Comparison of ENCODE assay signal across 9 cellular contexts in the genomic region with DNA sequence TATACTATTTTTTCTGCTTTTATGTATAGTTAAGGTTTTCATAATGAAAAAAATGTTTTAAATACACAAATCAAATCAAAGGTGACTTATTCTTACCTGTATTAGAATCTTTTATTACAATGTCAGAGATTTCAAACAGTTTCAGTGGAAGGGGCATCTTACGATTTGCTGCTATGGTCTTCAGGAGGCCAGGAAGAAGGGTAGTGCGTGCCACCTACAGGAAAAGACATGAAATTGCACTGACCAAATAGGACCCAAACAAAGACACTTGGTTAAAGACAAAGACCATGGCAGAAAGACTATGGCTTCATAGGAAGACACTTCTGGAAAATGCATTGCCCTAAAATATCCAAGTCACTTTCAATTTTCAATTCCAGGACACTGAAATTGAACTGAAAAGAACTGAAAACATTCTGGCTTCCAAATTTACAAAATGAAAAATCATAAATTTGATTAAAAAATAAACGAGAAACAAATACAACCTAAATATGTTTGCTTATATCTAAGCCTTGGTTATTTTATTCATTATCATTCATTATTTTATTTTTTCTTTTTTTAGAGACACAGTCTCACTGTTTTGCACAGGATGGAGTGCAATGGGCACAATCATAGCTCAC. TPM values are rescaled to one million over a fixed set of nuclear protein-coding genes. Genes with fewer than 3 reads are reported as not detected.
DNase-seq lines count a peak whose midpoint lies in the region; ATAC-seq, FAIRE-seq and TF ChIP-seq lines count a peak whose summit lies in the region.
"Had no signal": no experiment of that assay in that cellular context is flagged by ENCODE, and none has a peak within 500 bp of the region (broad histone marks: within the 10 kb centered on the region; RNA-seq: fewer than 3 reads in every experiment).

No MANE protein-coding gene starts in this region.

- H3K9me2 ChIP-seq in GM23248 (ENCODE audit: insufficient read depth) (no peaks in the 10 kb centered on the region), PC-3 (replicated peaks; ENCODE audit: low read length) (no peaks in the 10 kb centered on the region)

- peak; percentile 76 for FAIRE-seq in endometrium (lab: Jason Lieb, UNC)

- H3K27me3 Mint-ChIP-seq in activated CD4-positive, alpha-beta T cell treated with anti-CD3 and anti-CD28 coated beads, Interleukin-2, amount 10 ng/mL, durations not matched to agents 24 days and 14 days = no peaks in the 10 kb centered on the region

- peak; percentile 80 for ATAC-seq in PC-3
- no peak for ATAC-seq in omental fat pad (ENCODE audit: low FRiP score)

- no peaks in the 10 kb centered on the region for H3K9me3 ChIP-seq in GM23248 (ENCODE audit: low read depth)
- no peaks in the 10 kb centered on the region for H3K9me3 ChIP-seq in PC-3 (ENCODE audit: low read length)

- H3F3A ChIP-seq in GM23248 (ENCODE audit: insufficient read depth) (peaks cover 4% of the 10 kb centered on the region; the same call in 1 of the 2 replicates), PC-3 (ENCODE audit: low read length, unreplicated experiment) (no peaks in the 10 kb centered on the region)

- H3K27me3 ChIP-seq in GM23248 (replicated peaks; ENCODE audit: insufficient read depth) = no peaks in the 10 kb centered on the region
- H3K27me3 ChIP-seq in PC-3 (ENCODE audit: low read length) = no peaks in the 10 kb centered on the region

- no peak overlapping the region for H3K4me3 ChIP-seq in GM23248
- no peak overlapping the region for H3K4me3 ChIP-seq in Jurkat, Clone E6-1 (ENCODE audit: low read length)
- no peak overlapping the region for H3K4me3 ChIP-seq in PC-3 (ENCODE audit: low read length)

- intact Hi-C loops in activated CD4-positive, alpha-beta T cell treated with anti-CD3 and anti-CD28 coated beads, Interleukin-2, amount 10 ng/mL, durations not matched to agents 24 days and 14 days (cut with micrococcal nuclease) = loop anchor here (1.0 kb wide), 1 partner anchor 296 kb away; no protein-coding TSS in a partner anchor
- intact Hi-C loops in PC-3 (cut with micrococcal nuclease) = loop anchor here (1.0 to 10.0 kb wide), 2 partner anchors 296 to 559 kb away; no protein-coding TSS in a partner anchor

- POLR2A ChIA-PET in PC-3 (lab: Charles Lee; ENCODE audit: unreplicated experiment) = no interaction called here

- in situ Hi-C loops in GM23248 (cut with MboI) = no loop called here

- 69 to 74% methylated on average over 3 of the region's 3 CpGs for WGBS in GM23248 (ENCODE audit: low coverage in 1 of 2, low lambda C conversion rate in 2 of 2, missing lambda C conversion rate in 2 of 2), 2 experiments

- H3K4me2 ChIP-seq in GM23248 (ENCODE audit: unreplicated experiment) (no peak overlapping the region), PC-3 (ENCODE audit: low read length) (no peak overlapping the region)

- H3K27ac ChIP-seq in GM23248 (no peak overlapping the region), PC-3 (ENCODE audit: low read length) (no peak overlapping the region)

- no peaks in the 10 kb centered on the region for H3K9me3 Mint-ChIP-seq in activated CD4-positive, alpha-beta T cell treated with anti-CD3 and anti-CD28 coated beads, Interleukin-2, amount 10 ng/mL, durations not matched to agents 24 days and 14 days

- no peak overlapping the region for H2AFZ ChIP-seq in GM23248
- no peak overlapping the region for H2AFZ ChIP-seq in PC-3 (ENCODE audit: low read length)

- H3K79me2 ChIP-seq in GM23248 (ENCODE audit: insufficient read depth) (0 out of 2 replicates have a peak, but pooled peaks cover 6% of the 10 kb centered on the region), PC-3 (ENCODE audit: low read length) (no peaks in the 10 kb centered on the region)

- CTCF ChIA-PET in PC-3 (lab: Charles Lee) = no interaction called here

- peaks cover 46% of the 10 kb centered on the region for H3K36me3 Mint-ChIP-seq in activated CD4-positive, alpha-beta T cell treated with anti-CD3 and anti-CD28 coated beads, Interleukin-2, amount 10 ng/mL, durations not matched to agents 24 days and 14 days (ENCODE audit: low read depth)

- peak; percentile 62 for DNase-seq in activated CD4-positive, alpha-beta T cell treated with anti-CD3 and anti-CD28 coated beads, Interleukin-2, amount 10 ng/mL, durations not matched to agents 24 days and 14 days
- no peak for DNase-seq in activated CD4-positive, alpha-beta T cell treated with anti-CD3 and anti-CD28 coated beads for 4 hours
- peak; percentile 65 for DNase-seq in GM23248
- DNase-seq in Jurkat, Clone E6-1 (ENCODE audit: low read depth, low spot score) = peak; percentile 34
- peak; percentile 61 for DNase-seq in PC-3
- DNase-seq in myocyte (ENCODE audit: low read depth) = peak; percentile 55
- no peak for DNase-seq in omental fat pad (ENCODE audit: low spot score)

- H3K4me1 ChIP-seq in GM23248 (ENCODE audit: insufficient read depth) (no peaks in the 10 kb centered on the region), PC-3 (ENCODE audit: insufficient read depth, low read length) (no peaks in the 10 kb centered on the region)

- H3K4me1 Mint-ChIP-seq in activated CD4-positive, alpha-beta T cell treated with anti-CD3 and anti-CD28 coated beads, Interleukin-2, amount 10 ng/mL, durations not matched to agents 24 days and 14 days = no peaks in the 10 kb centered on the region

- TF ChIP-seq CTCF in PC-3 (conservative IDR thresholded peaks at IDR 0.05; ENCODE audit: low read depth, low read length) = peak; percentile 85
- TF ChIP-seq CTCF in omental fat pad (IDR thresholded peaks at IDR 0.05) = no peak

- H4K20me1 ChIP-seq in GM23248 (ENCODE audit: insufficient read depth) (no peaks in the 10 kb centered on the region), PC-3 (ENCODE audit: low read length) (no peaks in the 10 kb centered on the region)

- no peak overlapping the region for H3K27ac Mint-ChIP-seq in activated CD4-positive, alpha-beta T cell treated with anti-CD3 and anti-CD28 coated beads, Interleukin-2, amount 10 ng/mL, durations not matched to agents 24 days and 14 days

- no peak overlapping the region for H3K9ac ChIP-seq in GM23248
- H3K9ac ChIP-seq in PC-3 (ENCODE audit: low read length) = no peak overlapping the region

- no peak overlapping the region for H3K4me3 Mint-ChIP-seq in activated CD4-positive, alpha-beta T cell treated with anti-CD3 and anti-CD28 coated beads, Interleukin-2, amount 10 ng/mL, durations not matched to agents 24 days and 14 days

- BruUV-seq in PC-3 (replicated peaks; lab: Mats Ljungman, UMichigan) = no TSS peak

- H3K36me3 ChIP-seq in GM23248 (ENCODE audit: low read depth) (peaks cover 22% of the 10 kb centered on the region), PC-3 (ENCODE audit: low read depth, low read length) (peaks cover 50% of the 10 kb centered on the region)

RNA-seq across cellular contexts. Expression of a gene that starts 42.1 kb away (rescaled TPM):
- 57.4 and 58.5 TPM in 2 replicates for total RNA-seq in activated CD4-positive, alpha-beta T cell treated with anti-CD3 and anti-CD28 coated beads, Interleukin-2, amount 10 ng/mL, durations not matched to agents 24 days and 14 days
- total RNA-seq in GM23248 (2014; rRNA removed; shearing (Covaris generic)) = 16.8 and 17.7 TPM in 2 replicates
- 40.3 and 42.5 TPM in 2 replicates for polyA plus RNA-seq in GM23248 (2016; fragmentation: Nextera tagmentation; extraction: Ambion mirVana)
- polyA plus RNA-seq in Jurkat, Clone E6-1 (2012; ENCODE audit: insufficient read depth, insufficient read length) = 68.7 TPM
- total RNA-seq in PC-3 (2014; rRNA removed) (32.9 and 36.3 TPM in 2 replicates), myocyte (32.8 and 34.3 TPM in 2 replicates), omental fat pad (10 to 100 TPM; 11.8 to 18.4 (median 14.8) TPM)
- polyA plus RNA-seq in myocyte (2012) = 19.2 TPM

RNA-seq across cellular contexts. Expression of a gene that starts 57.6 kb away (rescaled TPM):
- total RNA-seq in activated CD4-positive, alpha-beta T cell treated with anti-CD3 and anti-CD28 coated beads, Interleukin-2, amount 10 ng/mL, durations not matched to agents 24 days and 14 days = not detected in 2 replicates
- not detected in 2 replicates for total RNA-seq in GM23248 (2014; rRNA removed; shearing (Covaris generic))
- not detected in 2 replicates for polyA plus RNA-seq in GM23248 (2016; fragmentation: Nextera tagmentation; extraction: Ambion mirVana)
- polyA plus RNA-seq in Jurkat, Clone E6-1 (2012; ENCODE audit: insufficient read depth, insufficient read length) = not detected
- total RNA-seq in PC-3 (2014; rRNA removed) (not detected in 2 replicates), myocyte (not detected in 2 replicates), omental fat pad (1 to 10 TPM in 1 of 4 donors, under 1 TPM in 1, not detected in 2; 0.95 to 2.4 TPM)
- polyA plus RNA-seq in myocyte (2012) = not detected
- polyA plus RNA-seq: thymus had no signal

Comparison
In these comparisons a context has a peak if more than half of its experiments do, and no peak if none do; other contexts are left out.
1. DNase-seq: peak in activated CD4-positive, alpha-beta T cell treated with anti-CD3 and anti-CD28 coated beads, Interleukin-2, amount 10 ng/mL, durations not matched to agents 24 days and 14 days (single experiment), GM23248 (single experiment), Jurkat, Clone E6-1 (single experiment), PC-3 (single experiment) and myocyte (single experiment); none in activated CD4-positive, alpha-beta T cell treated with anti-CD3 and anti-CD28 coated beads for 4 hours (0 of 2) and omental fat pad (single experiment).